ENCODE assay signal across 22 cellular contexts in the genomic region with DNA sequence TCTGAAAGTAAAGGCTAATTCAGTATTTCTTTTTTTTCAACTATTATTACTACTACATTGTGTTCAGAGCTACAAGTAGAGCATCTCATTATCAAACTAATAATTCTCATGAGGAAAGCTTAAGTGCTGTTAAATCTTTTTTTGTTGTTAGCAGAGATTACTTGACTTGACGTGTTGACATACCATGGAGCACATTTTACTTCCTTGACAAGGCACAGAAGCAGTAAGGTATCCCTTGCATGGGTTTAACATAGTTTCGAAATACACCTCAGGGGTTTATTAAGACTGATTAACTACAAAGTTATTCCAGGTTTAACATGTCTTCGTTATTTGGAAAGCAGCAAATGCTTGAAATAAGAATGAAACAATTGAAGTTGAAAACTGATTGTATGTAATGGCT. TPM values are rescaled to one million over a fixed set of nuclear protein-coding genes. Genes with fewer than 3 reads are reported as not detected.
DNase-seq lines count a peak whose midpoint lies in the region; ATAC-seq, FAIRE-seq and TF ChIP-seq lines count a peak whose summit lies in the region.
"Had no signal": no experiment of that assay in that cellular context is flagged by ENCODE, and none has a peak within 500 bp of the region (broad histone marks: within the 10 kb centered on the region; RNA-seq: fewer than 3 reads in every experiment).

No MANE protein-coding gene starts in this region.

- FAIRE-seq in bronchial epithelial cell (lab: Jason Lieb, UNC), result no peak
- FAIRE-seq: GM12892, H54 had no signal

- H3K4me3 ChIP-seq in RWPE2 (ENCODE audit: severe bottlenecking) (no peak overlapping the region), bronchial epithelial cell (ENCODE audit: low read depth, low read length) (no peak overlapping the region), dorsolateral prefrontal cortex (no peak overlapping the region)
- H3K4me3 ChIP-seq: Peyer's patch had no signal

- H3K4me1 ChIP-seq in RWPE2 (ENCODE audit: insufficient read depth, poor library complexity, severe bottlenecking), result peaks cover 38% of the 10 kb centered on the region
- H3K4me1 ChIP-seq: Peyer's patch had no signal

- H3K36me3 ChIP-seq in RWPE2 (ENCODE audit: low read depth) (peaks cover 94% of the 10 kb centered on the region), bronchial epithelial cell (ENCODE audit: control insufficient read depth, insufficient read depth, low read length) (peaks cover 2% of the 10 kb centered on the region)

- H3K36me3 Mint-ChIP-seq in activated T-cell treated with anti-CD3 and anti-CD28 coated beads, Interleukin-2, amount 50 U/mL, for 72 hours (ENCODE audit: insufficient read depth in 2 of 2), result peaks cover 10 to 50% of the 10 kb centered on the region in 2 donors
- H3K36me3 Mint-ChIP-seq in osteocyte (ENCODE audit: unreplicated experiment), result peaks cover 44% of the 10 kb centered on the region

- no peaks in the 10 kb centered on the region for H3K27me3 ChIP-seq in RWPE2 (ENCODE audit: insufficient read depth, poor library complexity, severe bottlenecking)
- H3K27me3 ChIP-seq in bronchial epithelial cell (ENCODE audit: control insufficient read depth, insufficient read depth, low read length), result no peaks in the 10 kb centered on the region
- H3K27me3 ChIP-seq in dorsolateral prefrontal cortex, result no peaks in the 10 kb centered on the region
- H3K27me3 ChIP-seq: Peyer's patch had no signal

- no peak for DNase-seq in activated T-cell treated with anti-CD3 and anti-CD28 coated beads, Interleukin-2, amount 50 U/mL, for 72 hours
- no peak for DNase-seq in activated T-cell treated with anti-CD3 and anti-CD28 coated beads, Interleukin-2, amount 50 U/mL, for 48 hours
- DNase-seq in RWPE2 (ENCODE audit: low spot score) (no peak), bronchial epithelial cell (ENCODE audit: low read depth) (peak; percentile 88), osteocyte (ENCODE audit: extremely low spot score, unreplicated experiment) (no peak), dorsolateral prefrontal cortex (no peak), left lobe of liver (ENCODE audit: low spot score) (no peak)
- DNase-seq: ACHN, Calu3, DMS79 treated with DMSO at 0.1 percent for 48 hours, GF-D8, IMR-90, KG1, MM.1S, NCI-H2029, NCI-H446 treated with DMSO at 0.1 percent for 48 hours, NCI-H526 treated with DMSO at 0.1 percent for 48 hours, Peyer's patch had no signal

- no peaks in the 10 kb centered on the region for H3K27me3 Mint-ChIP-seq in activated T-cell treated with anti-CD3 and anti-CD28 coated beads, Interleukin-2, amount 50 U/mL, for 72 hours (ENCODE audit: low read depth)
- no peaks in the 10 kb centered on the region for H3K27me3 Mint-ChIP-seq in osteocyte (ENCODE audit: unreplicated experiment)

- intact Hi-C loops in dorsolateral prefrontal cortex (cut with DNase I), result no loop called here

- H3K4me3 Mint-ChIP-seq in activated T-cell treated with anti-CD3 and anti-CD28 coated beads, Interleukin-2, amount 50 U/mL, for 72 hours, result no peak overlapping the region
- no peak overlapping the region for H3K4me3 Mint-ChIP-seq in osteocyte (ENCODE audit: unreplicated experiment)

- TF ChIP-seq CTCF in RWPE2 (IDR thresholded peaks at IDR 0.05; ENCODE audit: poor library complexity, severe bottlenecking) (no peak), bronchial epithelial cell (IDR thresholded peaks at IDR 0.05; ENCODE audit: insufficient read depth, low read length, severe bottlenecking) (no peak), osteocyte (IDR thresholded peaks at IDR 0.05) (no peak), dorsolateral prefrontal cortex (IDR thresholded peaks at IDR 0.05 in 54 of 56, conservative IDR thresholded peaks at IDR 0.05 in 2 of 56; ENCODE audit: low read depth in 1 of 56, partially characterized antibody in 56 of 56) (no peak)

- no peaks in the 10 kb centered on the region for H3K9me3 ChIP-seq in RWPE2 (ENCODE audit: severe bottlenecking)
- H3K9me3 ChIP-seq: Peyer's patch had no signal

- H3K9me3 Mint-ChIP-seq in activated T-cell treated with anti-CD3 and anti-CD28 coated beads, Interleukin-2, amount 50 U/mL, for 72 hours, result no peaks in the 10 kb centered on the region
- no peaks in the 10 kb centered on the region for H3K9me3 Mint-ChIP-seq in osteocyte (ENCODE audit: unreplicated experiment)

- peak overlapping the region; percentile 5 for H3K27ac Mint-ChIP-seq in activated T-cell treated with anti-CD3 and anti-CD28 coated beads, Interleukin-2, amount 50 U/mL, for 72 hours
- H3K27ac Mint-ChIP-seq in osteocyte (ENCODE audit: unreplicated experiment), result peak overlapping the region; percentile 20

- ATAC-seq in activated T-cell treated with anti-CD3 and anti-CD28 coated beads, Interleukin-2, amount 50 U/mL, for 72 hours (replicated peaks in 1 of 2), result no peak
- ATAC-seq in RWPE2 (ENCODE audit: low read depth) (peak; percentile 22; the same call in 1 of the 3 replicates), HG02885 (IDR thresholded peaks at IDR 0.05; ENCODE audit: poor library complexity, unreplicated experiment) (no peak), left lobe of liver (no peak)

- H3K27ac ChIP-seq in RWPE2 (ENCODE audit: poor library complexity, severe bottlenecking) (peak overlapping the region; percentile 59), dorsolateral prefrontal cortex (no peak overlapping the region)
- H3K27ac ChIP-seq: 22Rv1, Peyer's patch had no signal

- peaks cover 12% of the 10 kb centered on the region for H3K4me1 Mint-ChIP-seq in activated T-cell treated with anti-CD3 and anti-CD28 coated beads, Interleukin-2, amount 50 U/mL, for 72 hours (ENCODE audit: low read depth)
- peaks cover 55% of the 10 kb centered on the region for H3K4me1 Mint-ChIP-seq in osteocyte (ENCODE audit: unreplicated experiment)

RNA-seq across cellular contexts. Expression of gene SPDL1, which starts 7.0 kb away (rescaled TPM):
- total RNA-seq in activated T-cell treated with anti-CD3 and anti-CD28 coated beads, Interleukin-2, amount 50 U/mL, for 72 hours, result 10 to 100 TPM; 28.7 to 50.6 TPM
- 10.4 and 10.8 TPM in 2 replicates for total RNA-seq in bronchial epithelial cell
- 40.4 and 40.5 TPM in 2 replicates for total RNA-seq in osteocyte
- 10 to 100 TPM in 106 of 120 experiments, 1 to 10 TPM in 14; 6.4 to 23.1 (median 14.0) TPM for total RNA-seq in dorsolateral prefrontal cortex
- 1.8 TPM for total RNA-seq in left lobe of liver

RNA-seq across cellular contexts. Expression of gene DOCK2, which starts 46.5 kb away (rescaled TPM):
- 100 to 1,000 TPM; 242 to 245 TPM for total RNA-seq in activated T-cell treated with anti-CD3 and anti-CD28 coated beads, Interleukin-2, amount 50 U/mL, for 72 hours
- total RNA-seq in bronchial epithelial cell (not detected in 2 replicates), osteocyte (11.6 and 12.4 TPM in 2 replicates), dorsolateral prefrontal cortex (10 to 100 TPM in 83 of 120 experiments, 1 to 10 TPM in 37; 3.8 to 31.0 (median 12.7) TPM), left lobe of liver (4.1 TPM)
- total RNA-seq: Calu3 had no signal

Comparison
In these comparisons a context has a peak if more than half of its experiments do, and no peak if none do; other contexts are left out.
1. RNA of gene DOCK2, which starts 46.5 kb away (total RNA-seq): 242 to 245 TPM in activated T-cell treated with anti-CD3 and anti-CD28 coated beads, Interleukin-2, amount 50 U/mL, for 72 hours; 3.8 to 31.0 TPM in dorsolateral prefrontal cortex, 11.6 to 12.4 TPM in osteocyte, 4.1 TPM in left lobe of liver (single experiment) and not detected in bronchial epithelial cell; every median in the first group is over 4 times any median in the second.